ENCODE assay signal across 15 cellular contexts in genomic region chr1:14782741-14783591, GRCh38.
DNase-seq lines count a peak whose midpoint lies in the region; ATAC-seq and TF ChIP-seq lines count a peak whose summit lies in the region.
"Had no signal": no experiment of that assay in that cellular context is flagged by ENCODE, and none has a peak within 500 bp of the region (broad histone marks: within the 10 kb centered on the region; RNA-seq: fewer than 3 reads in every experiment).

No MANE protein-coding gene starts in this region.

- H3K9me3 Mint-ChIP-seq in chondrocyte (ENCODE audit: low read depth) (no peaks in the 10 kb centered on the region), osteocyte (ENCODE audit: unreplicated experiment) (no peaks in the 10 kb centered on the region)
- H3K9me3 Mint-ChIP-seq in activated CD4-positive, alpha-beta memory T cell treated with anti-CD3 and anti-CD28 coated beads for 36 hours, result no peaks in the 10 kb centered on the region
- H3K9me3 Mint-ChIP-seq: activated T-cell treated with anti-CD3 and anti-CD28 coated beads, Interleukin-2, amount 50 U/mL, for 72 hours; effector memory CD8-positive, alpha-beta T cell had no signal

- peak; percentile 61 for TF ChIP-seq CTCF in chondrocyte (IDR thresholded peaks at IDR 0.05)
- TF ChIP-seq CTCF in osteocyte (IDR thresholded peaks at IDR 0.05), result peak; percentile 32
- no peak; the same call in 1 of the 2 replicates for TF ChIP-seq CTCF in PC-3 (conservative IDR thresholded peaks at IDR 0.05; ENCODE audit: low read depth, low read length)

- H3F3A ChIP-seq in PC-3 (ENCODE audit: low read length, unreplicated experiment), result no peaks in the 10 kb centered on the region

- CTCF ChIA-PET in activated CD4-positive, alpha-beta memory T cell treated with anti-CD3 and anti-CD28 coated beads for 36 hours (lab: Charles Lee), result no interaction called here
- CTCF ChIA-PET in PC-3 (lab: Charles Lee), result no interaction called here

- no peaks in the 10 kb centered on the region for H3K9me2 ChIP-seq in PC-3 (replicated peaks; ENCODE audit: low read length)

- peaks cover 10% of the 10 kb centered on the region; the same call in 1 of the 2 replicates for H3K4me1 ChIP-seq in PC-3 (ENCODE audit: insufficient read depth, low read length)

- H3K27ac Mint-ChIP-seq in chondrocyte (ENCODE audit: unreplicated experiment) (no peak overlapping the region), osteocyte (ENCODE audit: unreplicated experiment) (no peak overlapping the region)
- no peak overlapping the region for H3K27ac Mint-ChIP-seq in activated CD4-positive, alpha-beta memory T cell treated with anti-CD3 and anti-CD28 coated beads for 36 hours
- H3K27ac Mint-ChIP-seq: activated T-cell treated with anti-CD3 and anti-CD28 coated beads, Interleukin-2, amount 50 U/mL, for 72 hours; effector memory CD8-positive, alpha-beta T cell had no signal

- H3K27me3 ChIP-seq in H7 (ENCODE audit: control insufficient read depth, insufficient read depth, low read length) (no peaks in the 10 kb centered on the region), PC-3 (ENCODE audit: low read length) (no peaks in the 10 kb centered on the region)
- H3K27me3 ChIP-seq: spleen had no signal

- no peaks in the 10 kb centered on the region for H3K36me3 ChIP-seq in H7 (replicated peaks; ENCODE audit: control insufficient read depth, insufficient read depth, low read length)
- no peaks in the 10 kb centered on the region for H3K36me3 ChIP-seq in PC-3 (ENCODE audit: low read depth, low read length)
- H3K36me3 ChIP-seq: spleen, thoracic aorta had no signal

- H2AFZ ChIP-seq in PC-3 (ENCODE audit: low read length), result no peak overlapping the region

- no peak overlapping the region for H3K9ac ChIP-seq in PC-3 (ENCODE audit: low read length)

- no peaks in the 10 kb centered on the region for H3K9me3 ChIP-seq in PC-3 (ENCODE audit: low read length)
- H3K9me3 ChIP-seq: spleen, thoracic aorta had no signal

- ATAC-seq in PC-3, result no peak
- ATAC-seq: activated CD4-positive, CD25-positive, alpha-beta regulatory T cell treated with anti-CD3 and anti-CD28 coated beads, Interleukin-2, amount 50 U/mL, for 24 hours; activated T-cell treated with anti-CD3 and anti-CD28 coated beads, Interleukin-2, amount 50 U/mL, for 72 hours; effector memory CD8-positive, alpha-beta T cell; Right ventricle myocardium inferior had no signal

- no peaks in the 10 kb centered on the region for H4K20me1 ChIP-seq in PC-3 (ENCODE audit: low read length)

- H3K4me1 Mint-ChIP-seq in chondrocyte (ENCODE audit: low read depth), result no peaks in the 10 kb centered on the region
- no peaks in the 10 kb centered on the region for H3K4me1 Mint-ChIP-seq in osteocyte (ENCODE audit: unreplicated experiment)
- H3K4me1 Mint-ChIP-seq in activated CD4-positive, alpha-beta memory T cell treated with anti-CD3 and anti-CD28 coated beads for 36 hours (ENCODE audit: low read depth), result no peaks in the 10 kb centered on the region

- no TSS peak for BruUV-seq in PC-3 (replicated peaks; lab: Mats Ljungman, UMichigan)

- H3K79me2 ChIP-seq in PC-3 (ENCODE audit: low read length), result no peaks in the 10 kb centered on the region

- DNase-seq in H7 (peak; percentile 61), NCI-H2227 (lab: John Stamatoyannopoulos, UW; ENCODE audit: unreplicated experiment) (peak; percentile 44), chondrocyte (ENCODE audit: low spot score) (no peak), osteocyte (ENCODE audit: extremely low spot score, unreplicated experiment) (no peak), NCI-H2107 treated with DMSO at 0.1 percent for 48 hours (lab: John Stamatoyannopoulos, UW; ENCODE audit: unreplicated experiment) (no peak), PC-3 (no peak)
- no peak for DNase-seq in activated CD4-positive, alpha-beta memory T cell treated with anti-CD3 and anti-CD28 coated beads for 36 hours
- DNase-seq: activated T-cell treated with anti-CD3 and anti-CD28 coated beads, Interleukin-2, amount 50 U/mL, for 72 hours; effector memory CD8-positive, alpha-beta T cell; NCI-H748 treated with DMSO at 0.1 percent for 48 hours had no signal

- intact Hi-C loops in activated CD4-positive, alpha-beta memory T cell treated with anti-CD3 and anti-CD28 coated beads for 36 hours (cut with micrococcal nuclease), result no loop called here
- intact Hi-C loops in PC-3 (cut with micrococcal nuclease), result no loop called here

- POLR2A ChIA-PET in activated CD4-positive, alpha-beta memory T cell treated with anti-CD3 and anti-CD28 coated beads for 36 hours (lab: Charles Lee), result no interaction called here
- POLR2A ChIA-PET in PC-3 (lab: Charles Lee; ENCODE audit: unreplicated experiment), result no interaction called here

- H3K36me3 Mint-ChIP-seq in chondrocyte (ENCODE audit: low read depth) (no peaks in the 10 kb centered on the region), osteocyte (ENCODE audit: unreplicated experiment) (no peaks in the 10 kb centered on the region)
- no peaks in the 10 kb centered on the region for H3K36me3 Mint-ChIP-seq in activated CD4-positive, alpha-beta memory T cell treated with anti-CD3 and anti-CD28 coated beads for 36 hours

- H3K4me3 Mint-ChIP-seq in chondrocyte (ENCODE audit: unreplicated experiment), result no peak overlapping the region
- no peak overlapping the region for H3K4me3 Mint-ChIP-seq in osteocyte (ENCODE audit: unreplicated experiment)
- no peak overlapping the region for H3K4me3 Mint-ChIP-seq in activated CD4-positive, alpha-beta memory T cell treated with anti-CD3 and anti-CD28 coated beads for 36 hours
- H3K4me3 Mint-ChIP-seq: activated T-cell treated with anti-CD3 and anti-CD28 coated beads, Interleukin-2, amount 50 U/mL, for 72 hours; effector memory CD8-positive, alpha-beta T cell had no signal

- H3K27ac ChIP-seq in PC-3 (ENCODE audit: low read length), result no peak overlapping the region
- H3K27ac ChIP-seq: HL-60, thoracic aorta had no signal

- H3K4me3 ChIP-seq in H7 (ENCODE audit: insufficient read depth, low read depth, low read length) (no peak overlapping the region), PC-3 (ENCODE audit: low read length) (no peak overlapping the region)
- H3K4me3 ChIP-seq: spleen, thoracic aorta had no signal

- peaks cover 10% of the 10 kb centered on the region for H3K27me3 Mint-ChIP-seq in chondrocyte (ENCODE audit: low read depth)
- H3K27me3 Mint-ChIP-seq in osteocyte (ENCODE audit: unreplicated experiment), result peaks cover 1% of the 10 kb centered on the region
- H3K27me3 Mint-ChIP-seq in activated CD4-positive, alpha-beta memory T cell treated with anti-CD3 and anti-CD28 coated beads for 36 hours, result peaks cover 5% of the 10 kb centered on the region

- H3K4me2 ChIP-seq in PC-3 (ENCODE audit: low read length), result no peak overlapping the region

Comparison
In these comparisons a context has a peak if more than half of its experiments do, and no peak if none do; other contexts are left out.
1. DNase-seq: peak in H7 (single experiment) and NCI-H2227 (single experiment); none in chondrocyte (single experiment), osteocyte (single experiment), activated CD4-positive, alpha-beta memory T cell treated with anti-CD3 and anti-CD28 coated beads for 36 hours (single experiment), NCI-H2107 treated with DMSO at 0.1 percent for 48 hours (single experiment) and PC-3 (single experiment).